Comparison of ENCODE assay signal across 16 cellular contexts in genomic region chr10:26509311-26509710, GRCh38.
A peak's percentile ranks its signal among the peaks of the same experiment; 100 is the strongest.
DNase-seq lines count a peak whose midpoint lies in the region; ATAC-seq and TF ChIP-seq lines count a peak whose summit lies in the region.
"Had no signal": no experiment of that assay in that cellular context is flagged by ENCODE, and none has a peak within 500 bp of the region (broad histone marks: within the 10 kb centered on the region; RNA-seq: fewer than 3 reads in every experiment).

No MANE protein-coding gene starts in this region.

- peak overlapping the region; percentile 55 to 78 (median 76) for H3K27ac Mint-ChIP-seq in CD4-positive, CD25-positive, alpha-beta regulatory T cell
- H3K27ac Mint-ChIP-seq in CD8-positive, alpha-beta T cell = peak overlapping the region; percentile 64
- H3K27ac Mint-ChIP-seq in T-cell (peak overlapping the region; percentile 13 to 65), naive B cell (peak overlapping the region in 4 of 6 donors; percentile 45 to 62 (median 55))

- no peaks in the 10 kb centered on the region for H3K27me3 ChIP-seq in CD4-positive, CD25-positive, alpha-beta regulatory T cell (ENCODE audit: control insufficient read depth, insufficient read depth, low read length)
- no peaks in the 10 kb centered on the region for H3K27me3 ChIP-seq in CD8-positive, alpha-beta T cell (ENCODE audit: insufficient read depth, low read length)

- no peak for TF ChIP-seq CTCF in CD8-positive, alpha-beta T cell (IDR thresholded peaks at IDR 0.05)

- peaks cover 0 to 5% (median 0%) of the 10 kb centered on the region in 7 donors for H3K9me3 Mint-ChIP-seq in CD4-positive, CD25-positive, alpha-beta regulatory T cell
- no peaks in the 10 kb centered on the region for H3K9me3 Mint-ChIP-seq in CD8-positive, alpha-beta T cell
- no peaks in the 10 kb centered on the region for H3K9me3 Mint-ChIP-seq in T-cell
- H3K9me3 Mint-ChIP-seq in naive B cell = peaks cover 0 to 6% (median 2%) of the 10 kb centered on the region in 7 donors

- no peaks in the 10 kb centered on the region for H3K9me3 ChIP-seq in CD4-positive, CD25-positive, alpha-beta regulatory T cell (ENCODE audit: control insufficient read depth in 2 of 2, low read length in 2 of 2)
- H3K9me3 ChIP-seq in CD8-positive, alpha-beta T cell (ENCODE audit: low read length) = no peaks in the 10 kb centered on the region
- H3K9me3 ChIP-seq: SJCRH30 had no signal

- peaks cover 88% of the 10 kb centered on the region for H3K36me3 ChIP-seq in CD4-positive, CD25-positive, alpha-beta regulatory T cell (ENCODE audit: control insufficient read depth, insufficient read depth, low read length)
- H3K36me3 ChIP-seq in CD8-positive, alpha-beta T cell (ENCODE audit: insufficient read depth, low read length) = peaks cover 28% of the 10 kb centered on the region
- H3K36me3 ChIP-seq: SJCRH30 had no signal

- peaks cover 0 to 36% (median 14%) of the 10 kb centered on the region in 4 donors for H3K4me1 Mint-ChIP-seq in CD4-positive, CD25-positive, alpha-beta regulatory T cell
- peaks cover 15% of the 10 kb centered on the region for H3K4me1 Mint-ChIP-seq in CD8-positive, alpha-beta T cell (ENCODE audit: low read depth)
- H3K4me1 Mint-ChIP-seq in T-cell (peaks cover 12 to 13% (median 13%) of the 10 kb centered on the region in 3 donors), naive B cell (peaks cover 20 to 25% (median 21%) of the 10 kb centered on the region in 3 donors)

- H3K27me3 Mint-ChIP-seq in CD4-positive, CD25-positive, alpha-beta regulatory T cell = no peaks in the 10 kb centered on the region
- H3K27me3 Mint-ChIP-seq in CD8-positive, alpha-beta T cell (ENCODE audit: low read depth) = no peaks in the 10 kb centered on the region
- H3K27me3 Mint-ChIP-seq in T-cell (no peaks in the 10 kb centered on the region), naive B cell (no peaks in the 10 kb centered on the region)

- peaks cover 80% of the 10 kb centered on the region for H3K36me3 Mint-ChIP-seq in CD4-positive, CD25-positive, alpha-beta regulatory T cell
- peaks cover 88% of the 10 kb centered on the region for H3K36me3 Mint-ChIP-seq in CD8-positive, alpha-beta T cell
- H3K36me3 Mint-ChIP-seq in T-cell = peaks cover 83% of the 10 kb centered on the region
- H3K36me3 Mint-ChIP-seq in naive B cell = peaks cover 61 to 62% of the 10 kb centered on the region in 2 donors

- CTCF ChIA-PET in CD8-positive, alpha-beta T cell (lab: Charles Lee) = no interaction called here
- CTCF ChIA-PET in T-cell (lab: Charles Lee) = no interaction called here

- no peaks in the 10 kb centered on the region for H3K4me1 ChIP-seq in CD4-positive, CD25-positive, alpha-beta regulatory T cell (ENCODE audit: control insufficient read depth, insufficient read depth, low read length, poor library complexity, severe bottlenecking)
- H3K4me1 ChIP-seq in CD8-positive, alpha-beta T cell (ENCODE audit: insufficient read depth, low read length) = no peaks in the 10 kb centered on the region
- H3K4me1 ChIP-seq: SJCRH30 had no signal

- ATAC-seq in CD4-positive, CD25-positive, alpha-beta regulatory T cell (ENCODE audit: low read depth in 2 of 2) = no peak
- no peak for ATAC-seq in CD8-positive, alpha-beta T cell
- ATAC-seq in T-cell (replicated peaks in 1 of 4) = no peak
- ATAC-seq in naive B cell (ENCODE audit: low read depth in 2 of 2) = no peak
- ATAC-seq: PC-3 had no signal

- H3K4me3 Mint-ChIP-seq in CD4-positive, CD25-positive, alpha-beta regulatory T cell = no peak overlapping the region
- no peak overlapping the region for H3K4me3 Mint-ChIP-seq in CD8-positive, alpha-beta T cell
- no peak overlapping the region for H3K4me3 Mint-ChIP-seq in T-cell
- no peak overlapping the region for H3K4me3 Mint-ChIP-seq in naive B cell

- H3K4me3 ChIP-seq in CD4-positive, CD25-positive, alpha-beta regulatory T cell (ENCODE audit: low read depth, low read length) = no peak overlapping the region
- H3K4me3 ChIP-seq in CD8-positive, alpha-beta T cell (ENCODE audit: low read depth, low read length) = no peak overlapping the region
- H3K4me3 ChIP-seq: SJCRH30 had no signal

- POLR2A ChIA-PET in CD8-positive, alpha-beta T cell (lab: Charles Lee) = no interaction called here
- POLR2A ChIA-PET in T-cell (lab: Charles Lee) = no interaction called here

- intact Hi-C loops in CD8-positive, alpha-beta T cell (cut with DNase I, micrococcal nuclease) = no loop called here

- no peak overlapping the region for H3K27ac ChIP-seq in CD4-positive, CD25-positive, alpha-beta regulatory T cell (ENCODE audit: insufficient read depth, low read length, poor library complexity, severe bottlenecking)
- H3K27ac ChIP-seq in CD8-positive, alpha-beta T cell (ENCODE audit: low read depth, low read length) = no peak overlapping the region
- H3K27ac ChIP-seq: SJCRH30 had no signal

- DNase-seq in CD4-positive, CD25-positive, alpha-beta regulatory T cell = no peak
- no peak for DNase-seq in CD8-positive, alpha-beta T cell
- DNase-seq in T-cell = no peak
- DNase-seq in naive B cell = no peak
- no peak for DNase-seq in NCI-H510A treated with DMSO at 0.1 percent for 48 hours (lab: John Stamatoyannopoulos, UW)
- no peak for DNase-seq in DMS 273 treated with DMSO at 0.1 percent for 48 hours (lab: John Stamatoyannopoulos, UW)
- no peak for DNase-seq in NCI-H82 treated with DMSO at 0.1 percent for 48 hours (lab: John Stamatoyannopoulos, UW; ENCODE audit: unreplicated experiment)
- DNase-seq: ACHN, AML-193, GF-D8, Karpas-422, MM.1S, NCI-H187 treated with DMSO at 0.1 percent for 48 hours, NCI-H446, PC-3, SJCRH30 had no signal
